Comparison of ENCODE assay signal across 8 cellular contexts in the genomic region with DNA sequence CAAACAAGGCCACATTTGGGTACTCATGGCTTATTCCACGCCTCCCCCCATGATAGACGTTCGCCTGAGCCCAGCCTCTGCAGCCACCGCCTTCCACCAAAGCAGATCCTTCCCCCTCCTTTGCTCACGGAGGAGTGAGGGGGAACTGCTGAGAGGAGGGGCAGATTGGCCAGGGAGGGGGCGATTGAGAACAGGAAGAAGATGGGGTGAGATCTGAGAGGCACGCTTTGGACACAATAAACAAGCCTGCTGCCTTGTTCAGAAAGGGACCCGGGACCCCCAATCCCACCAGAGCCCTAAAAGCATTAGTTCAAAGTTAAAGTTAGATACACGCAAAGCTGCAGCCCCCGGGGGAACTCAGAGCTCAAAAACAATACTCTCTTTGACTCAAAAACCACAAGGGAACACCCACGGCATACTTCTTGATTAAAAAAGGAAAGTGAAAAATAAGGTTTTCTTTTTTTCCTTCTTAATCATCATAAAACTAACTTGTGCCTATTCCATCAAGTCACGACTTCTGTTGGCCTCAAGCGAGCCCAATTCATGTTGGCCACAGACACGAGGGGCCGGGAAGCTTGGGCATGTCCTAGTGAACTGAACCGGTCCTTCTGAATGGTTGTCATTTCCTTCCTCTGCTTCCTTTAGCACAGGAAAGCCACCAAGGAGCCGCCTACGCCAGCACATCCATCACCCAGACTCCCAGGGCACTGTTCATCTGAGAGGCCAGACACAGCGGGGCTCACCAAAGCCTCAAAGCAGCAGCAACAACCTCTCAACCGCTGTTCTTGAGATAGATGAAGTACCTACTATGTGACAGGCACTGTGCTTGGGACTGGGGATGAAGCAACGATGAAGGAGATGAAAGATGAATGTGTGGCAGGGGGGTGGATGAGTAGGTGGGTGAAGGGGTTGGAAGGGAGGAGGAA. TPM values are rescaled to one million over a fixed set of nuclear protein-coding genes. Genes with fewer than 3 reads are reported as not detected.
DNase-seq lines count a peak whose midpoint lies in the region; ATAC-seq and TF ChIP-seq lines count a peak whose summit lies in the region.

No MANE protein-coding gene starts in this region.

- peaks cover 98 to 100% of the 10 kb centered on the region in 2 donors for H3K4me1 Mint-ChIP-seq in natural killer cell

- no peaks in the 10 kb centered on the region for H3K36me3 Mint-ChIP-seq in natural killer cell

- H3K4me3 Mint-ChIP-seq in natural killer cell: peak overlapping the region; percentile 93

- no peak for TF ChIP-seq POLR2A in NB4 (IDR thresholded peaks at IDR 0.05; ENCODE audit: extremely low read depth, insufficient read length)

- no peaks in the 10 kb centered on the region for H3K9me3 Mint-ChIP-seq in natural killer cell

- H3K4me3 ChIP-seq in NB4 (ENCODE audit: low read depth, low read length): peak overlapping the region; percentile 15

- TF ChIP-seq CTCF in NB4 (IDR thresholded peaks at IDR 0.05; ENCODE audit: low read depth, low read length) (no peak), natural killer cell (IDR thresholded peaks at IDR 0.05) (no peak)

- ATAC-seq in GM18858 (IDR thresholded peaks at IDR 0.05; ENCODE audit: unreplicated experiment) (peak; percentile 34), natural killer cell (peak; percentile 15 to 36 (median 31)), HG02973 (IDR thresholded peaks at IDR 0.05; ENCODE audit: unreplicated experiment) (no peak)

- intact Hi-C loops in natural killer cell (cut with micrococcal nuclease): no loop called here

- DNase-seq in NB4 (ENCODE audit: low read depth) (peak; percentile 80), natural killer cell (peak; percentile 48), NCI-H146 treated with DMSO at 0.1 percent for 48 hours (lab: John Stamatoyannopoulos, UW; ENCODE audit: unreplicated experiment) (no peak), NCI-H1092 (lab: John Stamatoyannopoulos, UW) (no peak), COLO668 (lab: John Stamatoyannopoulos, UW; ENCODE audit: unreplicated experiment) (no peak)
- DNase-seq in activated gamma-delta T cell treated with anti-CD3 and anti-CD28 coated beads, Interleukin-2, amount 50 U/mL, for 16 hours (ENCODE audit: low read depth): peak; percentile 27

- peak overlapping the region; percentile 95 to 99 for H3K27ac Mint-ChIP-seq in natural killer cell

- H3K27me3 Mint-ChIP-seq in natural killer cell (ENCODE audit: low read depth in 2 of 2): no peaks in the 10 kb centered on the region

RNA-seq across cellular contexts. Expression of gene NFATC2, which starts 44.7 kb away (rescaled TPM):
- total RNA-seq in natural killer cell: 100 to 1,000 TPM; 141 to 195 (median 160) TPM

Comparison
In these comparisons a context has a peak if more than half of its experiments do, and no peak if none do; other contexts are left out.
1. DNase-seq: peak in NB4 (single experiment), activated gamma-delta T cell treated with anti-CD3 and anti-CD28 coated beads, Interleukin-2, amount 50 U/mL, for 16 hours (single experiment) and natural killer cell (single experiment); none in NCI-H146 treated with DMSO at 0.1 percent for 48 hours (single experiment), NCI-H1092 (single experiment) and COLO668 (single experiment).